Comparison of ENCODE assay signal across 9 cellular contexts in the genomic region with DNA sequence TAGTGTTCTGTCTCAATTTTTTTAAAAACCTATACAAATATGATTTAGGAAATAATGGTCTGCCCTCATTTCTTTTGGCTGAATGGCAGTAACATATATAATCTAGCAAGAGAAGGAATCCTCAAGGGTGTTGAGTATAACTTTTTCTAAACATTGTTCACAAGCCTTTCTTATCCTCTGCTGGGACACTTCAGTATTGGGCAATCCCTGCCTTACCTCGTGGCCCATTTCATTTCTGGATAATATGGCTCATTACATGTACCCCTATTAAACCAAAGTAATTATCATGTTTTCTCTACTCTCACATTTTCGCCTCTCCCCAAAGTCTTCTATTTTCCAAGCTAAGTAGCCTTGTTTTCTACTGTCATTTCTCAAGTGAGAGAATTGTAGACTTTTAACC.
"Had no signal": no experiment of that assay in that cellular context is flagged by ENCODE, and none has a peak within 500 bp of the region (broad histone marks: within the 10 kb centered on the region; RNA-seq: fewer than 3 reads in every experiment).

No MANE protein-coding gene starts in this region.

- H3K27ac Mint-ChIP-seq: GM23338, H9 had no signal

- FAIRE-seq: H1, H54 had no signal

- H3K4me3 ChIP-seq: GM23338 had no signal

- H2AFZ ChIP-seq: GM23338 had no signal

- H3K9ac ChIP-seq: KMS-11 had no signal

- H3K27me3 Mint-ChIP-seq: IgD-negative memory B cell had no signal

- H3K4me3 Mint-ChIP-seq: GM23338, H9 had no signal

- H3K9me3 Mint-ChIP-seq: GM23338, H9 had no signal

- DNase-seq: H9, HCEC 1CT, KBM-7 had no signal

- ATAC-seq: GM23338 had no signal

- H3K27ac ChIP-seq: HL-60, KMS-11 had no signal

- H3K4me2 ChIP-seq: GM23338, KMS-11 had no signal

- H3K4me1 Mint-ChIP-seq: GM23338, H9 had no signal
